20 cellular contexts compared by ENCODE assay signal in genomic region chr7:34109936-34110626, GRCh38.
"Had no signal": no experiment of that assay in that cellular context is flagged by ENCODE, and none has a peak within 500 bp of the region (broad histone marks: within the 10 kb centered on the region; RNA-seq: fewer than 3 reads in every experiment).

No MANE protein-coding gene starts in this region.

- H3K27me3 ChIP-seq: gastroesophageal sphincter, tibial nerve had no signal

- ATAC-seq: activated CD8-positive, alpha-beta memory T cell treated with anti-CD3 and anti-CD28 coated beads, Interleukin-2, amount 10 ng/mL, durations not matched to agents 7 days and 5 days; activated T-helper 17 cell treated with anti-CD3 and anti-CD28 coated beads, Interleukin-2, amount 50 U/mL, for 72 hours; gastroesophageal sphincter had no signal

- H3K4me3 ChIP-seq: gastroesophageal sphincter, tibial nerve had no signal

- H3K9me3 ChIP-seq: gastroesophageal sphincter, tibial nerve had no signal

- DNase-seq: activated B cell treated with CpG ODN at 0.5 μM for 24 hours; activated CD4-positive, alpha-beta memory T cell treated with anti-CD3 and anti-CD28 coated beads, Interleukin-2, amount 10 ng/mL, durations not matched to agents 7 days and 5 days; activated CD4-positive, alpha-beta T cell treated with anti-CD3 and anti-CD28 coated beads for 4 hours; activated CD8-positive, alpha-beta memory T cell treated with anti-CD3 and anti-CD28 coated beads, Interleukin-2, amount 10 ng/mL, durations not matched to agents 7 days and 5 days; activated naive CD4-positive, alpha-beta T cell; activated naive CD8-positive, alpha-beta T cell treated with anti-CD3 and anti-CD28 coated beads for 36 hours; anterior cingulate cortex; cerebellar nuclear complex; effector CD4-positive, alpha-beta T cell; nephron progenitor cell; occipital lobe; retina; stimulated activated CD4-positive, alpha-beta T cell treated with anti-CD3 and anti-CD28 coated beads, Interleukin-2, amount 100 ng/mL, for 24 hours; stimulated activated naive CD4-positive, alpha-beta T cell treated with Interleukin-2 at 50 U/mL for 16 hours; substantia nigra had no signal

- FAIRE-seq: TTC549, urothelium cell line had no signal

- H3K36me3 ChIP-seq: gastroesophageal sphincter, tibial nerve had no signal

- H3K27ac ChIP-seq: gastroesophageal sphincter, tibial nerve had no signal
